ENCODE assay signal across 1 cellular context in the genomic region with DNA sequence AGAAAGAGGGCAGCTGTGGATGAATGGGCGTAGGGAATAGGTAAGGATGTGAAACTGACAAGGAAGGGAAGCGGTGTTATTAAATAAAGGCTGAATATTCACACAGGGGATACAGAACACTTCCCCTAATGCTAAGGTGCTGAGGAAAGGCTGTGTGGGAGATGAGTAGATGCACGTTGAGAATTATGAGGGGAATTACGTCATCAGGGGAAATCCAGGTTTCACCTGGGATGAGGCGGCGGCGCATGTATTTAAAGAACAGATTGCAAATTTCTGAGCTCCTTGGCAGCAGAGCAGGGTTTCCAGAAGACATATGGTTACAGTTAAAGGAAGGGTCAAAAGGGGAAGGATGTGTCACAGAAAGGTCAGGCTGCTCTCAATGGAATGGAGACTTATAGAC.
A peak's percentile ranks its signal among the peaks of the same experiment; 100 is the strongest.
TF ChIP-seq lines count a peak whose summit lies in the region.

No MANE protein-coding gene starts in this region.

TF ChIP-seq in HepG2, 621 proteins besides CTCF, POLR2A, EP300 and RAD21:
- TF ChIP-seq IRF2 (CRISPR knock-in tag; IDR thresholded peaks at IDR 0.05) = no peak
- no peak for TF ChIP-seq SP5 (CRISPR knock-in tag; IDR thresholded peaks at IDR 0.05; ENCODE audit: borderline replicate concordance, low read depth)
- TF ChIP-seq, protein P1, sequence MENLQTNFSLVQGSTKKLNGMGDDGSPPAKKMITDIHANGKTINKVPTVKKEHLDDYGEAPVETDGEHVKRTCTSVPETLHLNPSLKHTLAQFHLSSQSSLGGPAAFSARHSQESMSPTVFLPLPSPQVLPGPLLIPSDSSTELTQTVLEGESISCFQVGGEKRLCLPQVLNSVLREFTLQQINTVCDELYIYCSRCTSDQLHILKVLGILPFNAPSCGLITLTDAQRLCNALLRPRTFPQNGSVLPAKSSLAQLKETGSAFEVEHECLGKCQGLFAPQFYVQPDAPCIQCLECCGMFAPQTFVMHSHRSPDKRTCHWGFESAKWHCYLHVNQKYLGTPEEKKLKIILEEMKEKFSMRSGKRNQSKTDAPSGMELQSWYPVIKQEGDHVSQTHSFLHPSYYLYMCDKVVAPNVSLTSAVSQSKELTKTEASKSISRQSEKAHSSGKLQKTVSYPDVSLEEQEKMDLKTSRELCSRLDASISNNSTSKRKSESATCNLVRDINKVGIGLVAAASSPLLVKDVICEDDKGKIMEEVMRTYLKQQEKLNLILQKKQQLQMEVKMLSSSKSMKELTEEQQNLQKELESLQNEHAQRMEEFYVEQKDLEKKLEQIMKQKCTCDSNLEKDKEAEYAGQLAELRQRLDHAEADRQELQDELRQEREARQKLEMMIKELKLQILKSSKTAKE (CRISPR knock-in tag; IDR thresholded peaks at IDR 0.05; ENCODE audit: borderline replicate concordance) = no peak
- TF ChIP-seq POLR2G (IDR thresholded peaks at IDR 0.05; ENCODE audit: low read depth, low read length) = no peak
- TF ChIP-seq ZNF761 (CRISPR knock-in tag; conservative IDR thresholded peaks at IDR 0.05) = no peak
- TF ChIP-seq, protein P2, sequence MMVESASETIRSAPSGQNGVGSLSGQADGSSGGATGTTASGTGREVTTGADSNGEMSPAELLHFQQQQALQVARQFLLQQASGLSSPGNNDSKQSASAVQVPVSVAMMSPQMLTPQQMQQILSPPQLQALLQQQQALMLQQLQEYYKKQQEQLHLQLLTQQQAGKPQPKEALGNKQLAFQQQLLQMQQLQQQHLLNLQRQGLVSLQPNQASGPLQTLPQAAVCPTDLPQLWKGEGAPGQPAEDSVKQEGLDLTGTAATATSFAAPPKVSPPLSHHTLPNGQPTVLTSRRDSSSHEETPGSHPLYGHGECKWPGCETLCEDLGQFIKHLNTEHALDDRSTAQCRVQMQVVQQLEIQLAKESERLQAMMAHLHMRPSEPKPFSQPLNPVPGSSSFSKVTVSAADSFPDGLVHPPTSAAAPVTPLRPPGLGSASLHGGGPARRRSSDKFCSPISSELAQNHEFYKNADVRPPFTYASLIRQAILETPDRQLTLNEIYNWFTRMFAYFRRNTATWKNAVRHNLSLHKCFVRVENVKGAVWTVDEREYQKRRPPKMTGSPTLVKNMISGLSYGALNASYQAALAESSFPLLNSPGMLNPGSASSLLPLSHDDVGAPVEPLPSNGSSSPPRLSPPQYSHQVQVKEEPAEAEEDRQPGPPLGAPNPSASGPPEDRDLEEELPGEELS (CRISPR knock-in tag; IDR thresholded peaks at IDR 0.05) = no peak
- TF ChIP-seq FOXC1 (CRISPR knock-in tag; IDR thresholded peaks at IDR 0.05; ENCODE audit: borderline replicate concordance) = no peak
- TF ChIP-seq, protein P3, sequence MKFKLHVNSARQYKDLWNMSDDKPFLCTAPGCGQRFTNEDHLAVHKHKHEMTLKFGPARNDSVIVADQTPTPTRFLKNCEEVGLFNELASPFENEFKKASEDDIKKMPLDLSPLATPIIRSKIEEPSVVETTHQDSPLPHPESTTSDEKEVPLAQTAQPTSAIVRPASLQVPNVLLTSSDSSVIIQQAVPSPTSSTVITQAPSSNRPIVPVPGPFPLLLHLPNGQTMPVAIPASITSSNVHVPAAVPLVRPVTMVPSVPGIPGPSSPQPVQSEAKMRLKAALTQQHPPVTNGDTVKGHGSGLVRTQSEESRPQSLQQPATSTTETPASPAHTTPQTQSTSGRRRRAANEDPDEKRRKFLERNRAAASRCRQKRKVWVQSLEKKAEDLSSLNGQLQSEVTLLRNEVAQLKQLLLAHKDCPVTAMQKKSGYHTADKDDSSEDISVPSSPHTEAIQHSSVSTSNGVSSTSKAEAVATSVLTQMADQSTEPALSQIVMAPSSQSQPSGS (CRISPR knock-in tag; IDR thresholded peaks at IDR 0.05) = no peak
- TF ChIP-seq ZNF547 (CRISPR knock-in tag; IDR thresholded peaks at IDR 0.05) = no peak
- peak; percentile 78 for TF ChIP-seq CREB1 (IDR thresholded peaks at IDR 0.05)
- TF ChIP-seq CREB1 (CRISPR knock-in tag; IDR thresholded peaks at IDR 0.05) = no peak
- TF ChIP-seq, protein P4, sequence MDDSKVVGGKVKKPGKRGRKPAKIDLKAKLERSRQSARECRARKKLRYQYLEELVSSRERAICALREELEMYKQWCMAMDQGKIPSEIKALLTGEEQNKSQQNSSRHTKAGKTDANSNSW (CRISPR knock-in tag; IDR thresholded peaks at IDR 0.05; ENCODE audit: borderline replicate concordance) = no peak
- no peak for TF ChIP-seq SP140L (CRISPR knock-in tag; IDR thresholded peaks at IDR 0.05; ENCODE audit: borderline replicate concordance)
- TF ChIP-seq ATF7 (IDR thresholded peaks at IDR 0.05) = peak; percentile 95
- TF ChIP-seq ATF7 (CRISPR knock-in tag; IDR thresholded peaks at IDR 0.05) = no peak
